Comparison of ENCODE assay signal across 8 cellular contexts in genomic region chr2:174403628-174404027, GRCh38.
"Had no signal": no experiment of that assay in that cellular context is flagged by ENCODE, and none has a peak within 500 bp of the region (broad histone marks: within the 10 kb centered on the region; RNA-seq: fewer than 3 reads in every experiment).

No MANE protein-coding gene starts in this region.

- DNase-seq: GM23248, GOT3, H7, H9, HCEC 1CT, HFFc6 had no signal

- H3K9me3 ChIP-seq: HAP-1 had no signal

- H3K4me3 ChIP-seq: GM23248, GM23338, HAP-1 had no signal

- H3K4me1 ChIP-seq: HAP-1 had no signal

- H3K27ac ChIP-seq: GM23248 had no signal
